Comparison of ENCODE assay signal across 8 cellular contexts in genomic region chr4:8534129-8534528, GRCh38. TPM values are rescaled to one million over a fixed set of nuclear protein-coding genes. Genes with fewer than 3 reads are reported as not detected.
DNase-seq lines count a peak whose midpoint lies in the region; ATAC-seq and TF ChIP-seq lines count a peak whose summit lies in the region.

No MANE protein-coding gene starts in this region.

- H3K27me3 ChIP-seq in iPS-20b (ENCODE audit: insufficient read depth, low read length) (no peaks in the 10 kb centered on the region), left ventricle myocardium inferior (ENCODE audit: low read depth) (peaks cover 24% of the 10 kb centered on the region), A673 (replicated peaks; ENCODE audit: insufficient read depth, low read depth, low read length, poor library complexity) (no peaks in the 10 kb centered on the region)

- H3K9me3 ChIP-seq in iPS-20b (ENCODE audit: insufficient read depth, low read depth, low read length) = peaks cover 4% of the 10 kb centered on the region; the same call in 1 of the 2 replicates
- peaks cover 12% of the 10 kb centered on the region for H3K9me3 ChIP-seq in left ventricle myocardium inferior (replicated peaks)
- H3K9me3 ChIP-seq in A673 (ENCODE audit: low read depth, low read length, poor library complexity, severe bottlenecking) = no peaks in the 10 kb centered on the region

- peak; percentile 2 for DNase-seq in NCI-H748 treated with DMSO at 0.1 percent for 48 hours (lab: John Stamatoyannopoulos, UW)
- no peak for DNase-seq in HuH-7.5 (ENCODE audit: low spot score)
- no peak for DNase-seq in left ventricle myocardium inferior
- DNase-seq in activated naive CD4-positive, alpha-beta T cell treated with anti-CD3 and anti-CD28 coated beads, Interleukin-2, amount 50 U/mL, for 16 hours = no peak
- DNase-seq in A673 (ENCODE audit: low spot score) = no peak

- peak overlapping the region; percentile 59 for H3K27ac ChIP-seq in iPS-20b (ENCODE audit: low read length)
- no peak overlapping the region for H3K27ac ChIP-seq in left ventricle myocardium inferior (replicated peaks)
- H3K27ac ChIP-seq in A673 (ENCODE audit: low read depth, low read length, poor library complexity, severe bottlenecking) = no peak overlapping the region

- intact Hi-C loops in left ventricle myocardium inferior (cut with micrococcal nuclease) = no loop called here
- intact Hi-C loops in A673 (cut with micrococcal nuclease; ENCODE audit: unreplicated experiment) = no loop called here

- POLR2A ChIA-PET in A673 (lab: Charles Lee; ENCODE audit: low non-redundant PET) = no interaction called here

- H3K4me1 ChIP-seq in iPS-20b (ENCODE audit: insufficient read depth, low read length) (peaks cover 20% of the 10 kb centered on the region), left ventricle myocardium inferior (peaks cover 4% of the 10 kb centered on the region), A673 (ENCODE audit: insufficient read depth, low read length, poor library complexity, severe bottlenecking) (no peaks in the 10 kb centered on the region)

- ATAC-seq in GM18511 (IDR thresholded peaks at IDR 0.05; ENCODE audit: unreplicated experiment) (peak; percentile 85), HG02610 (IDR thresholded peaks at IDR 0.05; ENCODE audit: unreplicated experiment) (peak; percentile 90)

- peak overlapping the region; percentile 74 for H3K9ac ChIP-seq in iPS-20b (ENCODE audit: low read depth, low read length)

- CTCF ChIA-PET in A673 (lab: Charles Lee) = no interaction called here

- TF ChIP-seq CTCF in left ventricle myocardium inferior (IDR thresholded peaks at IDR 0.05; ENCODE audit: borderline replicate concordance) = no peak
- no peak for TF ChIP-seq CTCF in A673 (conservative IDR thresholded peaks at IDR 0.05; ENCODE audit: low read depth, low read length)

- H3K4me3 ChIP-seq in iPS-20b (ENCODE audit: low read length) (peak overlapping the region; percentile 45), left ventricle myocardium inferior (no peak overlapping the region), A673 (ENCODE audit: low read depth, low read length, poor library complexity, severe bottlenecking) (no peak overlapping the region)

- BruUV-seq in A673 (replicated peaks; lab: Mats Ljungman, UMichigan) = no TSS peak

- H3K36me3 ChIP-seq in iPS-20b (ENCODE audit: insufficient read depth, low read depth, low read length) (no peaks in the 10 kb centered on the region), left ventricle myocardium inferior (no peaks in the 10 kb centered on the region), A673 (ENCODE audit: insufficient read depth, low read length, poor library complexity, severe bottlenecking) (no peaks in the 10 kb centered on the region)

RNA-seq across cellular contexts. Expression of gene GPR78, which starts 46.1 kb away (rescaled TPM):
- not detected for total RNA-seq in left ventricle myocardium inferior
- total RNA-seq in A673 (2021) = not detected in 2 replicates

RNA-seq across cellular contexts. Expression of gene CPZ, which starts 58.4 kb away (rescaled TPM):
- total RNA-seq in left ventricle myocardium inferior (0.27 TPM), A673 (2021) (0.28 and 0.34 TPM in 2 replicates)
